ENCODE assay signal across 8 cellular contexts in genomic region chr20:49711331-49711987, GRCh38. TPM values are rescaled to one million over a fixed set of nuclear protein-coding genes. Genes with fewer than 3 reads are reported as not detected.
DNase-seq lines count a peak whose midpoint lies in the region; ATAC-seq and TF ChIP-seq lines count a peak whose summit lies in the region.

No MANE protein-coding gene starts in this region.

- in situ Hi-C loops in Panc1 (cut with HindIII; ENCODE audit: low pct_unique_long_range_greater_than_20kb, low sequenced_read_pairs) (no loop called here), gastrocnemius medialis (cut with MboI; ENCODE audit: low sequenced_read_pairs in 4 of 4) (no loop called here)

- CTCF ChIA-PET in Panc1 (lab: Charles Lee), result no interaction called here

- H3K4me3 ChIP-seq in GM08714 (ENCODE audit: low read length) (peak overlapping the region; percentile 92), Panc1 (ENCODE audit: low read depth in 2 of 2, low read length in 2 of 2) (peak overlapping the region; percentile 75), esophagus squamous epithelium (peak overlapping the region in 3 of 4 donors; percentile 96 to 97 (median 97)), gastrocnemius medialis (peak overlapping the region; percentile 78 to 98 (median 90)), H7 (ENCODE audit: insufficient read depth, low read depth, low read length) (no peak overlapping the region)

- POLR2A ChIA-PET in Panc1 (lab: Charles Lee), result interaction anchor here (0.5 to 0.6 kb wide), 3 partner anchors 45 to 480 kb away, joined by 3 to 6 read pairs (median 3); no protein-coding TSS in a partner anchor

- BruUV-seq in Panc1 (replicated peaks; lab: Mats Ljungman, UMichigan), result TSS peak; percentile 60

- ATAC-seq in Panc1, result no peak
- no peak for ATAC-seq in gastrocnemius medialis
- no peak for ATAC-seq in HG03095 (IDR thresholded peaks at IDR 0.05; ENCODE audit: unreplicated experiment)

- H3K4me1 ChIP-seq in Panc1 (ENCODE audit: control insufficient read depth, insufficient read depth, low read length) (peaks cover 37% of the 10 kb centered on the region), esophagus squamous epithelium (peaks cover 12 to 74% (median 28%) of the 10 kb centered on the region in 3 donors), gastrocnemius medialis (peaks cover 57 to 60% of the 10 kb centered on the region in 2 donors)

- H3K36me3 ChIP-seq in Panc1 (ENCODE audit: control insufficient read depth, insufficient read depth, low read length) (peaks cover 7% of the 10 kb centered on the region; the same call in 1 of the 2 replicates), esophagus squamous epithelium (no peaks in the 10 kb centered on the region), gastrocnemius medialis (no peaks in the 10 kb centered on the region), H7 (replicated peaks; ENCODE audit: control insufficient read depth, insufficient read depth, low read length) (no peaks in the 10 kb centered on the region)

- H3K9me3 ChIP-seq in Panc1 (ENCODE audit: control insufficient read depth, insufficient read depth, low read depth, low read length), result no peaks in the 10 kb centered on the region
- H3K9me3 ChIP-seq in esophagus squamous epithelium, result no peaks in the 10 kb centered on the region
- no peaks in the 10 kb centered on the region for H3K9me3 ChIP-seq in gastrocnemius medialis

- DNase-seq in Panc1 (ENCODE audit: low read depth, low spot score), result no peak
- no peak for DNase-seq in esophagus squamous epithelium (lab: John Stamatoyannopoulos, UW)
- DNase-seq in gastrocnemius medialis, result no peak
- DNase-seq in H7, result no peak
- no peak for DNase-seq in NCI-H2171 (lab: John Stamatoyannopoulos, UW)
- no peak for DNase-seq in NCI-H1417 (lab: John Stamatoyannopoulos, UW)

- no peaks in the 10 kb centered on the region for H3K27me3 ChIP-seq in Panc1 (ENCODE audit: control insufficient read depth, insufficient read depth, low read length)
- H3K27me3 ChIP-seq in esophagus squamous epithelium, result no peaks in the 10 kb centered on the region
- H3K27me3 ChIP-seq in gastrocnemius medialis, result no peaks in the 10 kb centered on the region
- no peaks in the 10 kb centered on the region for H3K27me3 ChIP-seq in H7 (ENCODE audit: control insufficient read depth, insufficient read depth, low read length)

- TF ChIP-seq POLR2A in esophagus squamous epithelium (IDR thresholded peaks at IDR 0.05) (no peak), gastrocnemius medialis (IDR thresholded peaks at IDR 0.05) (no peak)

- WGBS in esophagus squamous epithelium, 2 donors, result 63 to 69% methylated on average over 3 of the region's 3 CpGs

- TF ChIP-seq CTCF in Panc1 (IDR thresholded peaks at IDR 0.05) (no peak), esophagus squamous epithelium (IDR thresholded peaks at IDR 0.05) (no peak), gastrocnemius medialis (IDR thresholded peaks at IDR 0.05 in 4 of 5, conservative IDR thresholded peaks at IDR 0.05 in 1 of 5) (no peak)

- intact Hi-C loops in Panc1 (cut with micrococcal nuclease; ENCODE audit: unreplicated experiment) (no loop called here), esophagus squamous epithelium (cut with DNase I) (no loop called here), gastrocnemius medialis (cut with DNase I; ENCODE audit: low total_unique reads) (loop anchor here (10.0 kb wide), 1 partner anchor 203 kb away; the partner anchor contains the start of gene SPATA2)

- H3K27ac ChIP-seq in Panc1 (ENCODE audit: low read length) (peak overlapping the region; percentile 37; the same call in 1 of the 2 replicates), esophagus squamous epithelium (peak overlapping the region in 3 of 4 donors; percentile 95 to 96 (median 96)), gastrocnemius medialis (peak overlapping the region; percentile 87 to 99 (median 98))

RNA-seq across cellular contexts. Expression of gene B4GALT5, which starts 2.2 kb away (rescaled TPM):
- total RNA-seq in Panc1 (2021; ENCODE audit: unreplicated experiment) (40.0 TPM), esophagus squamous epithelium (10 to 100 TPM; 24.1 to 34.2 (median 25.7) TPM), gastrocnemius medialis (10 to 100 TPM; 27.6 to 75.2 (median 56.4) TPM)
- polyA plus RNA-seq in Panc1 (2012; ENCODE audit: insufficient read length), result 29.8 TPM
- 31.7 and 35.2 TPM in 2 replicates for total RNA-seq in H7 (2014; rRNA removed; shearing (Covaris generic))

Comparison
In these comparisons a context has a peak if more than half of its experiments do, and no peak if none do; other contexts are left out.
1. H3K27ac ChIP-seq: peak in every context shown above with its lines; median percentile 98 in gastrocnemius medialis; 96 in esophagus squamous epithelium; 37 in Panc1.